In genomic region chr1:185670187-185670627, GRCh38 we compare ENCODE assay signal across 9 cellular contexts.
DNase-seq lines count a peak whose midpoint lies in the region; ATAC-seq and TF ChIP-seq lines count a peak whose summit lies in the region.
"Had no signal": no experiment of that assay in that cellular context is flagged by ENCODE, and none has a peak within 500 bp of the region (broad histone marks: within the 10 kb centered on the region; RNA-seq: fewer than 3 reads in every experiment).

No MANE protein-coding gene starts in this region.

- intact Hi-C loops in upper lobe of right lung (cut with DNase I) = no loop called here

- no peak overlapping the region for H2BK120ac ChIP-seq in mesenchymal stem cell (ENCODE audit: low read depth, low read length)

- no peak overlapping the region for H2BK5ac ChIP-seq in mesenchymal stem cell (ENCODE audit: low read depth, low read length, poor library complexity, severe bottlenecking)

- H3K36me3 ChIP-seq in mesenchymal stem cell (ENCODE audit: control insufficient read depth in 1 of 2, insufficient read depth in 2 of 2, low read depth in 1 of 2, low read length in 2 of 2) = no peaks in the 10 kb centered on the region
- no peaks in the 10 kb centered on the region for H3K36me3 ChIP-seq in upper lobe of right lung
- H3K36me3 ChIP-seq: HAP-1 had no signal

- peak; percentile 50 for DNase-seq in A172 (ENCODE audit: low spot score)
- peak; percentile 33 for DNase-seq in GDM1 (lab: John Stamatoyannopoulos, UW)
- DNase-seq in LHCN-M2 (ENCODE audit: low read depth) = peak; percentile 30
- peak; percentile 35 for DNase-seq in T-helper 9 cell
- DNase-seq in coronary artery (ENCODE audit: low spot score) = no peak
- peak; percentile 59 for DNase-seq in mesenchymal stem cell
- no peak for DNase-seq in upper lobe of right lung
- DNase-seq in KBM-7 = no peak

- H4K91ac ChIP-seq in mesenchymal stem cell (ENCODE audit: low read length) = no peak overlapping the region

- no peak overlapping the region for H3K14ac ChIP-seq in mesenchymal stem cell (ENCODE audit: low read length in 2 of 2)

- H2AFZ ChIP-seq in mesenchymal stem cell (ENCODE audit: low read depth, low read length) = no peak overlapping the region

- H2BK15ac ChIP-seq in mesenchymal stem cell (ENCODE audit: low read depth, poor library complexity, severe bottlenecking) = no peak overlapping the region

- H3K9me3 ChIP-seq in mesenchymal stem cell (ENCODE audit: control insufficient read depth, low read length) (no peaks in the 10 kb centered on the region), upper lobe of right lung (no peaks in the 10 kb centered on the region)
- H3K9me3 ChIP-seq: HAP-1 had no signal

- H3K79me1 ChIP-seq in mesenchymal stem cell (replicated peaks; ENCODE audit: low read length, poor library complexity, severe bottlenecking) = no peaks in the 10 kb centered on the region

- no peak overlapping the region for H3K4me2 ChIP-seq in mesenchymal stem cell (ENCODE audit: low read length, poor library complexity, severe bottlenecking)

- no peak overlapping the region for H3K4ac ChIP-seq in mesenchymal stem cell (ENCODE audit: low read depth in 1 of 2, low read length in 2 of 2)

- H3K27me3 ChIP-seq in mesenchymal stem cell (ENCODE audit: control insufficient read depth in 1 of 2, insufficient read depth in 1 of 2, low read length in 2 of 2) (no peaks in the 10 kb centered on the region), upper lobe of right lung (no peaks in the 10 kb centered on the region)

- H3K18ac ChIP-seq in mesenchymal stem cell (ENCODE audit: low read depth in 1 of 2, low read length in 2 of 2) = no peak overlapping the region

- H3K9ac ChIP-seq in mesenchymal stem cell (ENCODE audit: low read length) = peak overlapping the region; percentile 29

- H2BK12ac ChIP-seq in mesenchymal stem cell (ENCODE audit: low read length in 2 of 2) = no peak overlapping the region

- no peaks in the 10 kb centered on the region for H3K4me1 ChIP-seq in mesenchymal stem cell (ENCODE audit: control insufficient read depth, insufficient read depth, low read depth, low read length)
- peaks cover 17% of the 10 kb centered on the region for H3K4me1 ChIP-seq in upper lobe of right lung
- H3K4me1 ChIP-seq: HAP-1 had no signal

- in situ Hi-C loops in KBM-7 (cut with MboI; ENCODE audit: low pct_unique_long_range_greater_than_20kb, low sequenced_read_pairs) = no loop called here

- peak overlapping the region; percentile 43 for H3K4me3 ChIP-seq in coronary artery
- H3K4me3 ChIP-seq in mesenchymal stem cell (ENCODE audit: insufficient read depth in 1 of 2, low read depth in 1 of 2, low read length in 2 of 2) = no peak overlapping the region
- no peak overlapping the region for H3K4me3 ChIP-seq in upper lobe of right lung
- H3K4me3 ChIP-seq: HAP-1 had no signal

- peak; percentile 63 for ATAC-seq in upper lobe of right lung

- TF ChIP-seq CTCF in coronary artery (IDR thresholded peaks at IDR 0.05) (no peak), upper lobe of right lung (IDR thresholded peaks at IDR 0.05) (peak; percentile 50)

- H3K27ac ChIP-seq in coronary artery (no peak overlapping the region), mesenchymal stem cell (ENCODE audit: low read length, poor library complexity, severe bottlenecking) (no peak overlapping the region), upper lobe of right lung (no peak overlapping the region)

- H2AK5ac ChIP-seq in mesenchymal stem cell (ENCODE audit: low read length, severe bottlenecking) = no peak overlapping the region

- H4K8ac ChIP-seq in mesenchymal stem cell (ENCODE audit: low read length) = no peak overlapping the region

- WGBS in mesenchymal stem cell = 55% methylated on average over 5 of the region's 6 CpGs

- no peak overlapping the region for H3K23ac ChIP-seq in mesenchymal stem cell (ENCODE audit: low read length in 2 of 2)

Comparison
In these comparisons a context has a peak if more than half of its experiments do, and no peak if none do; other contexts are left out.
1. DNase-seq: peak in A172 (single experiment), GDM1 (single experiment), LHCN-M2 (single experiment), T-helper 9 cell (single experiment) and mesenchymal stem cell (single experiment); none in coronary artery (single experiment), upper lobe of right lung (single experiment) and KBM-7 (single experiment).